Comparison of ENCODE assay signal across 8 cellular contexts in genomic region chr10:132654708-132655661, GRCh38.
DNase-seq lines count a peak whose midpoint lies in the region; ATAC-seq and TF ChIP-seq lines count a peak whose summit lies in the region.

No MANE protein-coding gene starts in this region.

- no peaks in the 10 kb centered on the region for H3K9me3 ChIP-seq in T-helper 17 cell (ENCODE audit: control insufficient read depth, low read length, poor library complexity, severe bottlenecking)

- TF ChIP-seq EP300 in Ishikawa (IDR thresholded peaks at IDR 0.05; ENCODE audit: borderline replicate concordance) = no peak

- peak; percentile 21 for DNase-seq in DMS53 treated with DMSO at 0.1 percent for 48 hours (lab: John Stamatoyannopoulos, UW; ENCODE audit: unreplicated experiment)
- DNase-seq in T-helper 17 cell = peak; percentile 29 to 35 (median 32)
- peak; percentile 87 for DNase-seq in astrocyte of the hippocampus (ENCODE audit: low read depth, low spot score)
- DNase-seq in hypothalamus (lab: John Stamatoyannopoulos, UW) = peak in 42 of 51 donors; percentile 20 to 83 (median 56)
- DNase-seq in stimulated activated CD4-positive, alpha-beta T cell treated with anti-CD3 and anti-CD28 coated beads, Interleukin-12 subunit alpha, Interleukin-12 subunit beta, amount 100 ng/mL, for 48 hours (ENCODE audit: low read depth in 2 of 3, low spot score in 1 of 3) = peak; percentile 24 to 46 (median 45)

- peak; percentile 67 for ATAC-seq in T-helper 17 cell
- ATAC-seq in HG02610 (IDR thresholded peaks at IDR 0.05; ENCODE audit: unreplicated experiment) = no peak
- no peak for ATAC-seq in GM21528 (IDR thresholded peaks at IDR 0.05; ENCODE audit: low FRiP score, unreplicated experiment)

- peak overlapping the region; percentile 15 for H3K4me3 Mint-ChIP-seq in T-helper 17 cell

- H3K36me3 Mint-ChIP-seq in T-helper 17 cell (ENCODE audit: low read depth) = no peaks in the 10 kb centered on the region

- peak overlapping the region; percentile 43 for H3K27ac Mint-ChIP-seq in T-helper 17 cell

- H3K4me1 Mint-ChIP-seq in T-helper 17 cell = peaks cover 6% of the 10 kb centered on the region

- no peaks in the 10 kb centered on the region for H3K27me3 Mint-ChIP-seq in T-helper 17 cell

- TF ChIP-seq RAD21 in Ishikawa (IDR thresholded peaks at IDR 0.05; ENCODE audit: low read depth) = peak; percentile 100

TF ChIP-seq in Ishikawa, 13 proteins besides CTCF, POLR2A, EP300 and RAD21:
- TF ChIP-seq FOXM1 (IDR thresholded peaks at IDR 0.05; ENCODE audit: borderline replicate concordance, low read depth) = no peak
- peak; percentile 27; the same call in 1 of the 2 replicates for TF ChIP-seq MAX (IDR thresholded peaks at IDR 0.05)
- 0 out of 2 replicates have a peak, but pooled peaks have one; percentile 18 for TF ChIP-seq TAF1 (IDR thresholded peaks at IDR 0.05; ENCODE audit: low read depth)
- TF ChIP-seq NFIC (IDR thresholded peaks at IDR 0.05) = no peak
- TF ChIP-seq ZBTB7A (IDR thresholded peaks at IDR 0.05; ENCODE audit: low read depth) = peak; percentile 90; the same call in 1 of the 2 replicates

Comparison
In these comparisons a context has a peak if more than half of its experiments do, and no peak if none do; other contexts are left out.
1. DNase-seq: peak in every context shown above with its lines; median percentile 87 in astrocyte of the hippocampus; 56 in hypothalamus; 45 in stimulated activated CD4-positive, alpha-beta T cell treated with anti-CD3 and anti-CD28 coated beads, Interleukin-12 subunit alpha, Interleukin-12 subunit beta, amount 100 ng/mL, for 48 hours; 32 in T-helper 17 cell; 21 in DMS53 treated with DMSO at 0.1 percent for 48 hours.